Comparison of ENCODE assay signal across 15 cellular contexts in the genomic region with DNA sequence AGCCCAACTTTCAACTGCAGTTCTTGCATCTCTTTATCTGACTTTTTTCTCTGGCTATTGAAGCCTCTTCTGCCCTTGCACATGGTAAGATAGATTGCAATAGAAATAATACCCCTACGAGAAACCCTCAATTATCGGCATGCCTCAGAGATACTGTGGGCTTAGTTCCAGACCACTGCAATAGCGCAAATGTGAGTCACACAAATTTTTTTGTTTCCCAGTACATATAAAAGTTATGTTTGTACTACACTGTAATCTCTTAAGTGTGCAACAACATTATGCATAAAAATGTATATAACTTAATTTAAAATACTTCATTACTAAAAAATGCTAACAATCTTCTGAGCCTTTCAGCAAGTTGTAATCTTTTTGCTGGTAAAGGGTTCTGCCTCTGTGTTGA.
DNase-seq lines count a peak whose midpoint lies in the region; ATAC-seq and TF ChIP-seq lines count a peak whose summit lies in the region.
"Had no signal": no experiment of that assay in that cellular context is flagged by ENCODE, and none has a peak within 500 bp of the region (broad histone marks: within the 10 kb centered on the region; RNA-seq: fewer than 3 reads in every experiment).

No MANE protein-coding gene starts in this region.

- TF ChIP-seq POLR2A in IMR-90 (IDR thresholded peaks at IDR 0.05; ENCODE audit: low read depth, low read length) = no peak

- H2BK15ac ChIP-seq in IMR-90 (ENCODE audit: low read depth, low read length) (no peak overlapping the region), neuronal stem cell (ENCODE audit: low read length) (no peak overlapping the region)

- H4K91ac ChIP-seq in IMR-90 (ENCODE audit: insufficient read depth, low read depth, low read length) (no peak overlapping the region), neuronal stem cell (ENCODE audit: low read depth, low read length, poor library complexity) (no peak overlapping the region)

- H3K79me1 ChIP-seq in IMR-90 (ENCODE audit: low read depth in 1 of 2, low read length in 2 of 2) (no peaks in the 10 kb centered on the region), neuronal stem cell (ENCODE audit: low read depth, low read length) (no peaks in the 10 kb centered on the region)

- no peaks in the 10 kb centered on the region for H3K27me3 Mint-ChIP-seq in stimulated activated naive CD8-positive, alpha-beta T cell treated with anti-CD3 and anti-CD28 coated beads, Interleukin-15, amount 100 ng/mL, for 72 hours
- H3K27me3 Mint-ChIP-seq: activated CD8-positive, alpha-beta memory T cell treated with anti-CD3 and anti-CD28 coated beads, Interleukin-2, amount 10 ng/mL, durations not matched to agents 7 days and 5 days had no signal

- ATAC-seq in IMR-90 (ENCODE audit: low read depth) (peak; percentile 79), GM18873 (IDR thresholded peaks at IDR 0.05; ENCODE audit: low FRiP score, unreplicated experiment) (no peak)
- ATAC-seq in stimulated activated naive CD8-positive, alpha-beta T cell treated with anti-CD3 and anti-CD28 coated beads, Interleukin-15, amount 100 ng/mL, for 72 hours = no peak
- ATAC-seq: activated CD8-positive, alpha-beta memory T cell treated with anti-CD3 and anti-CD28 coated beads, Interleukin-2, amount 10 ng/mL, durations not matched to agents 7 days and 5 days; CD8-positive, alpha-beta T cell had no signal

- H3K27ac ChIP-seq in IMR-90 (ENCODE audit: insufficient read depth, low read length) (peak overlapping the region; percentile 90; the same call in 1 of the 2 replicates), osteoblast (ENCODE audit: low read depth, low read length) (no peak overlapping the region), neuronal stem cell (replicated peaks; ENCODE audit: low read length) (no peak overlapping the region)
- H3K27ac ChIP-seq: WERI-Rb-1 had no signal

- TF ChIP-seq CTCF in IMR-90 (conservative IDR thresholded peaks at IDR 0.05; ENCODE audit: low read depth, low read length) (no peak), osteoblast (IDR thresholded peaks at IDR 0.05; ENCODE audit: extremely low read depth, low read depth, low read length) (no peak)

- in situ Hi-C loops in IMR-90 (cut with MboI; ENCODE audit: low sequenced_read_pairs) = no loop called here

- intact Hi-C loops in IMR-90 (cut with micrococcal nuclease) = loop anchor here (5.0 kb wide), 1 partner anchor 345 kb away; no protein-coding TSS in a partner anchor

- peak overlapping the region; percentile 49; the same call in 1 of the 2 replicates for H3K18ac ChIP-seq in IMR-90 (ENCODE audit: low read depth, low read length)
- H3K18ac ChIP-seq in neuronal stem cell (ENCODE audit: low read length) = no peak overlapping the region

- no peaks in the 10 kb centered on the region for H3K79me2 ChIP-seq in osteoblast (ENCODE audit: insufficient read depth, low read length)

- H3K4ac ChIP-seq in IMR-90 (ENCODE audit: low read depth, low read length) = no peak overlapping the region
- no peak overlapping the region for H3K4ac ChIP-seq in neuronal stem cell (ENCODE audit: low read length)

- H3K4me1 ChIP-seq in IMR-90 (ENCODE audit: control insufficient read depth, insufficient read depth, low read length) (peaks cover 2% of the 10 kb centered on the region; the same call in 1 of the 2 replicates), osteoblast (ENCODE audit: insufficient read depth, low read length) (peaks cover 21% of the 10 kb centered on the region), neuronal stem cell (ENCODE audit: control insufficient read depth in 2 of 2, insufficient read depth in 1 of 2, low read depth in 1 of 2, low read length in 2 of 2) (no peaks in the 10 kb centered on the region)

- H3K14ac ChIP-seq in IMR-90 (replicated peaks; ENCODE audit: low read depth, low read length) = no peak overlapping the region
- no peak overlapping the region for H3K14ac ChIP-seq in neuronal stem cell (ENCODE audit: low read length)

- H3K9ac ChIP-seq in IMR-90 (ENCODE audit: low read depth, low read length) = no peak overlapping the region
- no peak overlapping the region for H3K9ac ChIP-seq in neuronal stem cell (ENCODE audit: low read depth, low read length, poor library complexity)

- H2BK20ac ChIP-seq in IMR-90 (ENCODE audit: low read depth, low read length) = peak overlapping the region; percentile 53; the same call in 1 of the 2 replicates

- H3K4me1 Mint-ChIP-seq in stimulated activated naive CD8-positive, alpha-beta T cell treated with anti-CD3 and anti-CD28 coated beads, Interleukin-15, amount 100 ng/mL, for 72 hours = no peaks in the 10 kb centered on the region
- H3K4me1 Mint-ChIP-seq: activated CD8-positive, alpha-beta memory T cell treated with anti-CD3 and anti-CD28 coated beads, Interleukin-2, amount 10 ng/mL, durations not matched to agents 7 days and 5 days; IgD-negative memory B cell had no signal

- H3K27me3 ChIP-seq in IMR-90 (ENCODE audit: control insufficient read depth, insufficient read depth, low read length) (no peaks in the 10 kb centered on the region), osteoblast (ENCODE audit: insufficient read depth, low read length) (no peaks in the 10 kb centered on the region), neuronal stem cell (ENCODE audit: control insufficient read depth in 3 of 3, insufficient read depth in 3 of 3, low read depth in 1 of 3, low read length in 3 of 3) (no peaks in the 10 kb centered on the region)

- dilution Hi-C loops in IMR-90 (cut with HindIII; ENCODE audit: low sequenced_read_pairs, unreplicated experiment) = no loop called here

- H4K20me1 ChIP-seq in IMR-90 (ENCODE audit: insufficient read depth, low read length) (no peaks in the 10 kb centered on the region), osteoblast (ENCODE audit: insufficient read depth, low read length) (no peaks in the 10 kb centered on the region)

- no peak overlapping the region for H3K56ac ChIP-seq in IMR-90 (ENCODE audit: extremely low read depth, insufficient read depth, low read length)

- no peaks in the 10 kb centered on the region for H3K9me3 Mint-ChIP-seq in stimulated activated naive CD8-positive, alpha-beta T cell treated with anti-CD3 and anti-CD28 coated beads, Interleukin-15, amount 100 ng/mL, for 72 hours

- H3K9me1 ChIP-seq in IMR-90 (ENCODE audit: insufficient read depth, low read length) = no peaks in the 10 kb centered on the region

- no peak overlapping the region for H3K23ac ChIP-seq in IMR-90 (ENCODE audit: low read depth, low read length)
- H3K23ac ChIP-seq in neuronal stem cell (ENCODE audit: low read depth, low read length, poor library complexity) = no peak overlapping the region

- H2AK5ac ChIP-seq in IMR-90 (ENCODE audit: low read depth, low read length) = no peak overlapping the region
- no peak overlapping the region for H2AK5ac ChIP-seq in neuronal stem cell (ENCODE audit: low read depth, low read length)

- no peak overlapping the region for H4K5ac ChIP-seq in IMR-90 (ENCODE audit: low read depth, low read length)

- no peak overlapping the region for H2AFZ ChIP-seq in IMR-90 (replicated peaks; ENCODE audit: low read length, poor library complexity)
- H2AFZ ChIP-seq in osteoblast (ENCODE audit: low read length) = no peak overlapping the region
- no peak overlapping the region for H2AFZ ChIP-seq in neuronal stem cell (ENCODE audit: low read length)

- no peak overlapping the region for H2AK9ac ChIP-seq in IMR-90 (replicated peaks; ENCODE audit: low read depth, low read length, poor library complexity)

- H3K27ac Mint-ChIP-seq in stimulated activated naive CD8-positive, alpha-beta T cell treated with anti-CD3 and anti-CD28 coated beads, Interleukin-15, amount 100 ng/mL, for 72 hours = no peak overlapping the region
- H3K27ac Mint-ChIP-seq: activated CD8-positive, alpha-beta memory T cell treated with anti-CD3 and anti-CD28 coated beads, Interleukin-2, amount 10 ng/mL, durations not matched to agents 7 days and 5 days; CD8-positive, alpha-beta T cell; IgD-negative memory B cell had no signal

- H3K36me3 ChIP-seq in IMR-90 (ENCODE audit: control insufficient read depth, insufficient read depth, low read length) (no peaks in the 10 kb centered on the region), osteoblast (ENCODE audit: insufficient read depth, low read length) (no peaks in the 10 kb centered on the region), neuronal stem cell (replicated peaks in 1 of 2; ENCODE audit: control insufficient read depth in 2 of 2, insufficient read depth in 2 of 2, low read length in 2 of 2) (no peaks in the 10 kb centered on the region)
- H3K36me3 ChIP-seq: WERI-Rb-1 had no signal

- H3K4me2 ChIP-seq in IMR-90 (ENCODE audit: low read depth, low read length) (no peak overlapping the region), osteoblast (ENCODE audit: insufficient read depth, low read length) (peak overlapping the region; percentile 26), neuronal stem cell (ENCODE audit: insufficient read depth, low read length, poor library complexity, severe bottlenecking) (no peak overlapping the region)

- H4K8ac ChIP-seq in IMR-90 (ENCODE audit: low read depth in 2 of 2, low read length in 2 of 2) (no peak overlapping the region), neuronal stem cell (ENCODE audit: low read depth, low read length) (no peak overlapping the region)

- BruUV-seq in IMR-90 (replicated peaks; lab: Mats Ljungman, UMichigan) = no TSS peak

- H2BK5ac ChIP-seq in IMR-90 (ENCODE audit: low read depth, low read length, poor library complexity, severe bottlenecking) (peak overlapping the region; percentile 62), neuronal stem cell (ENCODE audit: low read length) (no peak overlapping the region)

- H3K9me3 ChIP-seq in IMR-90 (ENCODE audit: control insufficient read depth, insufficient read depth, low read length) = no peaks in the 10 kb centered on the region
- no peaks in the 10 kb centered on the region for H3K9me3 ChIP-seq in osteoblast (ENCODE audit: low read depth, low read length)
- H3K9me3 ChIP-seq in neuronal stem cell (replicated peaks in 1 of 2; ENCODE audit: control insufficient read depth in 2 of 2, insufficient read depth in 1 of 2, low read depth in 1 of 2, low read length in 2 of 2) = no peaks in the 10 kb centered on the region

- DNase-seq in AG20443 (ENCODE audit: low spot score) (peak; percentile 18), IMR-90 (peak; percentile 90), brain pericyte (ENCODE audit: low read depth, low spot score) (peak; percentile 12), osteoblast (ENCODE audit: insufficient read length, low spot score, missing footprints) (peak; percentile 64), neuronal stem cell (ENCODE audit: low spot score) (no peak), GF-D8 (lab: John Stamatoyannopoulos, UW) (no peak)
- no peak for DNase-seq in stimulated activated naive CD8-positive, alpha-beta T cell treated with anti-CD3 and anti-CD28 coated beads, Interleukin-15, amount 100 ng/mL, for 72 hours
- DNase-seq: activated CD8-positive, alpha-beta memory T cell treated with anti-CD3 and anti-CD28 coated beads, Interleukin-2, amount 10 ng/mL, durations not matched to agents 7 days and 5 days; activated naive CD4-positive, alpha-beta T cell; caudate nucleus; CD8-positive, alpha-beta T cell; NCI-H345; WERI-Rb-1 had no signal

- CTCF ChIA-PET in IMR-90 (lab: Yijun Ruan, JAX) = interaction anchor here (0.6 kb wide), 1 partner anchor 128 kb away, joined by 3 read pairs; no protein-coding TSS in a partner anchor

- H2BK12ac ChIP-seq in neuronal stem cell (ENCODE audit: low read length) = no peak overlapping the region

- no peak overlapping the region for H3K4me3 Mint-ChIP-seq in stimulated activated naive CD8-positive, alpha-beta T cell treated with anti-CD3 and anti-CD28 coated beads, Interleukin-15, amount 100 ng/mL, for 72 hours
- H3K4me3 Mint-ChIP-seq: activated CD8-positive, alpha-beta memory T cell treated with anti-CD3 and anti-CD28 coated beads, Interleukin-2, amount 10 ng/mL, durations not matched to agents 7 days and 5 days; CD8-positive, alpha-beta T cell; IgD-negative memory B cell had no signal

- POLR2A ChIA-PET in IMR-90 (lab: Charles Lee; ENCODE audit: unreplicated experiment) = no interaction called here

- no peak for TF ChIP-seq RAD21 in IMR-90 (IDR thresholded peaks at IDR 0.05; ENCODE audit: low read length)

- H3K4me3 ChIP-seq in IMR-90 (ENCODE audit: insufficient read depth, low read depth, low read length) (no peak overlapping the region), osteoblast (ENCODE audit: insufficient read depth, low read length) (no peak overlapping the region), neuronal stem cell (ENCODE audit: low read length in 2 of 2) (no peak overlapping the region)

- no CpG with 5 or more reads among the region's 3 CpGs for whole genome bisulfite sequencing in IMR-90 (ENCODE audit: extremely low coverage in 2 of 2, insufficient read length in 1 of 2), 2 experiments
- no CpG with 5 or more reads among the region's 3 CpGs for WGBS in neuronal stem cell (ENCODE audit: extremely low coverage in 2 of 2, insufficient read length in 2 of 2, insufficient replicate concordance in 1 of 2), 2 donors

- H2BK120ac ChIP-seq in IMR-90 (ENCODE audit: low read depth, low read length) = 0 out of 2 replicates have a peak overlapping the region, but pooled peaks have one; percentile 82
- no peak overlapping the region for H2BK120ac ChIP-seq in neuronal stem cell (ENCODE audit: low read depth, low read length)

Comparison
In these comparisons a context has a peak if more than half of its experiments do, and no peak if none do; other contexts are left out.
1. DNase-seq: peak in AG20443 (single experiment), IMR-90 (single experiment), brain pericyte (single experiment) and osteoblast (single experiment); none in stimulated activated naive CD8-positive, alpha-beta T cell treated with anti-CD3 and anti-CD28 coated beads, Interleukin-15, amount 100 ng/mL, for 72 hours (0 of 2), neuronal stem cell (single experiment) and GF-D8 (single experiment).